ENCODE assay signal across 8 cellular contexts in the genomic region with DNA sequence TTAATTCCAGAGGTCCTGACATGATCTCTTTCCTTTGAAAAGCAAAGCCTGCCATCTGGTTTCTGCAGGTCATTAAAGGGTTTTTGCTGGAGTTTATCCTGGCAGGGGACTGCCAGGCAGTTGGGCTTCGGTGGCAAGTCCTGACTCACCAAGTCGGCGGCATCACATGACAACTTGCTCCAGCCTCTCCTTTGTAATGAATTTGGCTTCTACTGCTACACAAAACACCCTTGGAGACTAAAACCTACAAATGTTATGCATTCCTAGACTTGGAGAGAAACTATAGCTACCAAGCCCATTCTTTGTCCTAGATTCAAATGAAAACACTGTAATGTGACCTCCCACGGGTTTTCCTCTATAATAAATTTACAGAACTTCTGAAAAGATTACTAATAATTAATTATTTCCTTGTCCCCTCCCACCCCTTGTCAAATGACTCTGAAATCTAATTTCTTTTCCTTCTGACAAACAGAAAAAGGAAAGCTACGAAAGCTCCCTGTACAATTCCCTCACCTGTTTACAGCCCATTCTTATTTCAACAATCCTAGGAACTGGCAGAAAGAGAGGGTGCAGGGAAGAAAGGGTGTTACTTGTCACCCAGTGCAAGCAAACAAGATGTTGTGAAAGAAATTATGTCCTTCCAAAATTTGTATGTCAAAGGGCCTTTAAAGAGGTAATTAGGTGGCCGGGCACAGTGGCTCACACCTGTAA.
DNase-seq lines count a peak whose midpoint lies in the region; ATAC-seq and TF ChIP-seq lines count a peak whose summit lies in the region.

No MANE protein-coding gene starts in this region.

- ATAC-seq in PC-3 = peak; percentile 86
- ATAC-seq in GM21717 (IDR thresholded peaks at IDR 0.05; ENCODE audit: unreplicated experiment) = no peak
- no peak for ATAC-seq in GM21825 (IDR thresholded peaks at IDR 0.05; ENCODE audit: unreplicated experiment)
- ATAC-seq in HG03469 (IDR thresholded peaks at IDR 0.05; ENCODE audit: unreplicated experiment) = no peak

- H4K20me1 ChIP-seq in GM23248 (ENCODE audit: insufficient read depth) (no peaks in the 10 kb centered on the region), PC-3 (ENCODE audit: low read length) (no peaks in the 10 kb centered on the region)

- intact Hi-C loops in PC-3 (cut with micrococcal nuclease) (loop anchor here (2.0 kb wide), 2 partner anchors 55 to 283 kb away; a partner anchor contains a TSS), prostate gland (cut with DNase I) (no loop called here)

- H3F3A ChIP-seq in GM23248 (ENCODE audit: insufficient read depth) = no peaks in the 10 kb centered on the region
- H3F3A ChIP-seq in PC-3 (ENCODE audit: low read length, unreplicated experiment) = no peaks in the 10 kb centered on the region

- peaks cover 20% of the 10 kb centered on the region; the same call in 1 of the 2 replicates for H3K27me3 ChIP-seq in GM23248 (replicated peaks; ENCODE audit: insufficient read depth)
- no peaks in the 10 kb centered on the region for H3K27me3 ChIP-seq in PC-3 (ENCODE audit: low read length)
- H3K27me3 ChIP-seq in prostate gland (replicated peaks; ENCODE audit: insufficient read depth) = no peaks in the 10 kb centered on the region

- H3K36me3 ChIP-seq in GM23248 (ENCODE audit: low read depth) (no peaks in the 10 kb centered on the region), PC-3 (ENCODE audit: low read depth, low read length) (no peaks in the 10 kb centered on the region), prostate gland (no peaks in the 10 kb centered on the region)

- no peaks in the 10 kb centered on the region for H3K9me3 ChIP-seq in GM23248 (ENCODE audit: low read depth)
- H3K9me3 ChIP-seq in PC-3 (ENCODE audit: low read length) = no peaks in the 10 kb centered on the region
- no peaks in the 10 kb centered on the region for H3K9me3 ChIP-seq in prostate gland

- H3K9ac ChIP-seq in GM23248 (no peak overlapping the region), PC-3 (ENCODE audit: low read length) (no peak overlapping the region)

- TF ChIP-seq POLR2A in prostate gland (IDR thresholded peaks at IDR 0.05) = no peak

- H3K4me2 ChIP-seq in GM23248 (ENCODE audit: unreplicated experiment) = no peak overlapping the region
- H3K4me2 ChIP-seq in PC-3 (ENCODE audit: low read length) = peak overlapping the region; percentile 8; the same call in 1 of the 2 replicates

- CTCF ChIA-PET in PC-3 (lab: Charles Lee) = no interaction called here

- no peak for TF ChIP-seq CTCF in PC-3 (conservative IDR thresholded peaks at IDR 0.05; ENCODE audit: low read depth, low read length)
- TF ChIP-seq CTCF in prostate gland (IDR thresholded peaks at IDR 0.05) = no peak

- no peak overlapping the region for H3K27ac ChIP-seq in GM23248
- no peak overlapping the region for H3K27ac ChIP-seq in PC-3 (ENCODE audit: low read length)
- H3K27ac ChIP-seq in prostate gland = peak overlapping the region in 1 of 2 donors; percentile 54

- TSS peak; percentile 73 for BruUV-seq in PC-3 (replicated peaks; lab: Mats Ljungman, UMichigan)

- H3K79me2 ChIP-seq in GM23248 (ENCODE audit: insufficient read depth) (no peaks in the 10 kb centered on the region), PC-3 (ENCODE audit: low read length) (no peaks in the 10 kb centered on the region)

- DNase-seq in GM23248 = peak; percentile 74
- peak; percentile 53 for DNase-seq in PC-3
- DNase-seq in fibroblast of the conjunctiva (ENCODE audit: low read depth) = peak; percentile 23
- peak; percentile 61 for DNase-seq in prostate gland (ENCODE audit: low spot score)
- DNase-seq in hepatic stellate cell (ENCODE audit: low spot score) = no peak

- H3K4me1 ChIP-seq in GM23248 (ENCODE audit: insufficient read depth) = peaks cover 13% of the 10 kb centered on the region; the same call in 1 of the 2 replicates
- peaks cover 25% of the 10 kb centered on the region for H3K4me1 ChIP-seq in PC-3 (ENCODE audit: insufficient read depth, low read length)
- no peaks in the 10 kb centered on the region for H3K4me1 ChIP-seq in prostate gland (replicated peaks)

- in situ Hi-C loops in GM23248 (cut with MboI) = no loop called here

- 10 to 12% methylated on average over 6 of the region's 6 CpGs for WGBS in GM23248 (ENCODE audit: low coverage in 1 of 2, low lambda C conversion rate in 2 of 2, missing lambda C conversion rate in 2 of 2), 2 experiments
- 24% methylated on average over 6 of the region's 6 CpGs for WGBS in prostate gland

- H3K4me3 ChIP-seq in GM23248 (no peak overlapping the region), PC-3 (ENCODE audit: low read length) (no peak overlapping the region), prostate gland (no peak overlapping the region)

- POLR2A ChIA-PET in PC-3 (lab: Charles Lee; ENCODE audit: unreplicated experiment) = interaction anchor here (0.5 kb wide), 1 partner anchor 284 kb away, joined by 4 read pairs; no protein-coding TSS in a partner anchor

- no peak overlapping the region for H2AFZ ChIP-seq in GM23248
- H2AFZ ChIP-seq in PC-3 (ENCODE audit: low read length) = peak overlapping the region; percentile 62

- H3K9me2 ChIP-seq in GM23248 (ENCODE audit: insufficient read depth) (no peaks in the 10 kb centered on the region), PC-3 (replicated peaks; ENCODE audit: low read length) (no peaks in the 10 kb centered on the region)
